Comparison of ENCODE assay signal across 19 cellular contexts in the genomic region with DNA sequence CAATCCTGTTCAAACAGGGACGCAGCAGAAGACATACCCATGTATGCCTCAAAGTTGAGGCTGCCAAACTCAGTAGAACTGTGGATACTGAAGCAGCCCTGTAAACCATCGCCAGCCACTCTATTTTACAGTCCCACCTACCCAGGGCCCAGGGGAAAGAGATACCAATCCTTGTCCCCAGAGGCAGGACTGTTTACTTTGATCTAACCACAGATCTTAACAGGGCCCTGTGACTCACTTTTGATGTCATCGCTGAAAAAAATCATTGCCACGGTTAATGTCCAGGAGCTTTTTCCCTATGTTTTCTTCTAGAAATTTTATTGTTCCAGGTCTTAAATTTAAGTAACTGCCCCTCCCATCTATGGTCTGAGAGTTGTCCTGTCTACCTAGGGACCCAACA.
"Had no signal": no experiment of that assay in that cellular context is flagged by ENCODE, and none has a peak within 500 bp of the region (broad histone marks: within the 10 kb centered on the region; RNA-seq: fewer than 3 reads in every experiment).

No MANE protein-coding gene starts in this region.

- H3K27ac ChIP-seq: brain microvascular endothelial cell, left ventricle myocardium inferior, spleen, upper lobe of left lung had no signal

- H3K27me3 ChIP-seq: brain microvascular endothelial cell, spleen, upper lobe of left lung had no signal

- H3K4me3 ChIP-seq: left ventricle myocardium inferior, spleen, upper lobe of left lung had no signal

- DNase-seq: activated CD4-positive, alpha-beta T cell treated with anti-CD3 and anti-CD28 coated beads for 1 hour; activated CD4-positive, alpha-beta T cell treated with anti-CD3 and anti-CD28 coated beads, Interleukin-2, amount 50 U/mL, for 1 hour; activated CD8-positive, alpha-beta T cell treated with anti-CD3 and anti-CD28 coated beads, Interleukin-2, amount 10 ng/mL, durations not matched to agents 7 days and 5 days; aorta; brain microvascular endothelial cell; caudate nucleus; dermis blood vessel endothelial cell; effector CD8-positive, alpha-beta T cell; foreskin melanocyte; glutamatergic neuron; hippocampal formation; left ventricle myocardium inferior; retina; spleen; stimulated activated CD4-positive, alpha-beta T cell treated with anti-CD3 and anti-CD28 coated beads, Interleukin-4, amount 100 ng/mL, for 24 hours; stimulated activated naive CD8-positive, alpha-beta T cell treated with anti-CD3 and anti-CD28 coated beads, Interleukin-15, Interleukin-2, amounts not matched to agents 100 U/mL and 50 U/mL, for 24 hours; upper lobe of left lung had no signal

- H3K36me3 ChIP-seq: brain microvascular endothelial cell, left ventricle myocardium inferior, spleen, upper lobe of left lung had no signal

- ATAC-seq: activated CD8-positive, alpha-beta T cell treated with anti-CD3 and anti-CD28 coated beads, Interleukin-2, amount 10 ng/mL, durations not matched to agents 7 days and 5 days; activated naive CD4-positive, alpha-beta T cell treated with anti-CD3 and anti-CD28 coated beads, Interleukin-2, amount 50 U/mL, for 72 hours; natural killer cell treated with Interleukin-12 subunit alpha and Interleukin-12 subunit beta and Interleukin-15 and Interleukin-18, amount 100 ng/mL, for 72 hours; stimulated activated naive CD8-positive, alpha-beta T cell treated with anti-CD3 and anti-CD28 coated beads, Interleukin-15, Interleukin-2, amounts not matched to agents 100 U/mL and 50 U/mL, for 24 hours had no signal

- H3K4me1 ChIP-seq: left ventricle myocardium inferior, spleen, upper lobe of left lung had no signal

- H3K9me3 ChIP-seq: left ventricle myocardium inferior, upper lobe of left lung had no signal
